Comparison of ENCODE assay signal across 17 cellular contexts in the genomic region with DNA sequence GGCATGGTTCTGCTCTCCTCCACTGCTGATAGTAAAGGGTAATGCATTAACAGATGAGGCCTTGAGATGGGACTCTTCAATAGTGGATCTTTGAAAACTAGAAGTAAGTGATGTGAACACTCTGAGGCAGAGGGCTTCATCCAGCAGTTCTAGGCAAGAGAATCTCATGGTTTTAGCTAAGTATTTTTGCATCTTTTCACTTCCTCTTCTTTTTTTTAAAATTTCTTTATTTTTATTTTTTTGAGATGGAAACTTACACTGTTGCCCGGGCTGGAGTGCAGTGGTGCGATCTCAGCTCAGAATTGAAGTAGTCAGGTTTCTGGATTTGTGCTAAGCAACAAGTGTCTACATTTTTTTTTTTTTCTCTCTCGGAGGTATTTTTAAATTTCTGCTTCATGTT.
A peak's percentile ranks its signal among the peaks of the same experiment; 100 is the strongest.
DNase-seq lines count a peak whose midpoint lies in the region; ATAC-seq and TF ChIP-seq lines count a peak whose summit lies in the region.
"Had no signal": no experiment of that assay in that cellular context is flagged by ENCODE, and none has a peak within 500 bp of the region (broad histone marks: within the 10 kb centered on the region; RNA-seq: fewer than 3 reads in every experiment).

No MANE protein-coding gene starts in this region.

- no peak overlapping the region for H3K4me3 Mint-ChIP-seq in progenitor cell of endocrine pancreas (ENCODE audit: low read depth)

- no peak overlapping the region for H3K27ac ChIP-seq in DOHH2 (ENCODE audit: low read depth, low read length)
- H3K27ac ChIP-seq: gastroesophageal sphincter, prostate gland, upper lobe of left lung had no signal

- H3K9me3 ChIP-seq in DOHH2 (ENCODE audit: control insufficient read depth, insufficient read depth, low read length): no peaks in the 10 kb centered on the region
- H3K9me3 ChIP-seq: prostate gland, upper lobe of left lung had no signal

- DNase-seq in GM19240 (ENCODE audit: insufficient read length, low spot score): no peak
- DNase-seq in progenitor cell of endocrine pancreas (ENCODE audit: low spot score, unreplicated experiment): no peak
- no peak for DNase-seq in DMS 273 (lab: John Stamatoyannopoulos, UW; ENCODE audit: unreplicated experiment)
- no peak for DNase-seq in NCI-H2029 (lab: John Stamatoyannopoulos, UW)
- DNase-seq: activated CD4-positive, alpha-beta T cell treated with anti-CD3 and anti-CD28 coated beads, Interleukin-2, amount 50 U/mL, for 48 hours; activated naive CD4-positive, alpha-beta T cell; DMS 273 treated with DMSO at 0.1 percent for 48 hours; islet precursor cell; NCI-H1048; NCI-H446 treated with DMSO at 0.1 percent for 48 hours; upper lobe of left lung had no signal

- H3K27ac Mint-ChIP-seq in progenitor cell of endocrine pancreas: no peak overlapping the region

- peaks cover 14% of the 10 kb centered on the region for H3K4me1 ChIP-seq in DOHH2 (ENCODE audit: control insufficient read depth, low read length)
- H3K4me1 ChIP-seq: gastroesophageal sphincter, prostate gland, upper lobe of left lung had no signal

- no peak overlapping the region for H3K4me3 ChIP-seq in DOHH2 (ENCODE audit: low read length)
- H3K4me3 ChIP-seq: gastroesophageal sphincter, prostate gland, upper lobe of left lung had no signal

- no peaks in the 10 kb centered on the region for H3K27me3 ChIP-seq in DOHH2 (ENCODE audit: control insufficient read depth, low read length)
- H3K27me3 ChIP-seq: gastroesophageal sphincter, upper lobe of left lung had no signal

- H3K4me2 ChIP-seq in DOHH2 (ENCODE audit: low read length): peak overlapping the region; percentile 42

- TF ChIP-seq CTCF in DOHH2 (IDR thresholded peaks at IDR 0.05; ENCODE audit: low read depth, low read length, poor library complexity, severe bottlenecking) (no peak), progenitor cell of endocrine pancreas (IDR thresholded peaks at IDR 0.05; ENCODE audit: unreplicated experiment) (no peak)

- H4K20me1 ChIP-seq in DOHH2 (ENCODE audit: control insufficient read depth, insufficient read depth, low read depth, low read length): no peaks in the 10 kb centered on the region

- no peaks in the 10 kb centered on the region for H3K36me3 Mint-ChIP-seq in progenitor cell of endocrine pancreas (ENCODE audit: insufficient read depth)

- no peaks in the 10 kb centered on the region for H3K79me2 ChIP-seq in DOHH2 (ENCODE audit: control insufficient read depth, low read length)

- no peaks in the 10 kb centered on the region for H3F3A ChIP-seq in DOHH2 (ENCODE audit: control insufficient read depth, insufficient read depth)

- H3K9me2 ChIP-seq in DOHH2 (replicated peaks; ENCODE audit: control insufficient read depth, low read length): no peaks in the 10 kb centered on the region

- no peaks in the 10 kb centered on the region for H3K36me3 ChIP-seq in DOHH2 (ENCODE audit: control insufficient read depth, low read length)
- H3K36me3 ChIP-seq: gastroesophageal sphincter, prostate gland, upper lobe of left lung had no signal

- ATAC-seq in GM19455 (IDR thresholded peaks at IDR 0.05; ENCODE audit: unreplicated experiment): peak; percentile 68
- peak; percentile 84 for ATAC-seq in HG02852 (IDR thresholded peaks at IDR 0.05; ENCODE audit: unreplicated experiment)
- ATAC-seq in HG03460 (IDR thresholded peaks at IDR 0.05; ENCODE audit: unreplicated experiment): peak; percentile 75
- ATAC-seq: gastroesophageal sphincter had no signal

- H3K27me3 Mint-ChIP-seq in progenitor cell of endocrine pancreas: no peaks in the 10 kb centered on the region

- H3K9me3 Mint-ChIP-seq in progenitor cell of endocrine pancreas (ENCODE audit: low read depth): peaks cover 4% of the 10 kb centered on the region

- peaks cover 2% of the 10 kb centered on the region for H3K4me1 Mint-ChIP-seq in progenitor cell of endocrine pancreas (ENCODE audit: low read depth)
